In the genomic region with DNA sequence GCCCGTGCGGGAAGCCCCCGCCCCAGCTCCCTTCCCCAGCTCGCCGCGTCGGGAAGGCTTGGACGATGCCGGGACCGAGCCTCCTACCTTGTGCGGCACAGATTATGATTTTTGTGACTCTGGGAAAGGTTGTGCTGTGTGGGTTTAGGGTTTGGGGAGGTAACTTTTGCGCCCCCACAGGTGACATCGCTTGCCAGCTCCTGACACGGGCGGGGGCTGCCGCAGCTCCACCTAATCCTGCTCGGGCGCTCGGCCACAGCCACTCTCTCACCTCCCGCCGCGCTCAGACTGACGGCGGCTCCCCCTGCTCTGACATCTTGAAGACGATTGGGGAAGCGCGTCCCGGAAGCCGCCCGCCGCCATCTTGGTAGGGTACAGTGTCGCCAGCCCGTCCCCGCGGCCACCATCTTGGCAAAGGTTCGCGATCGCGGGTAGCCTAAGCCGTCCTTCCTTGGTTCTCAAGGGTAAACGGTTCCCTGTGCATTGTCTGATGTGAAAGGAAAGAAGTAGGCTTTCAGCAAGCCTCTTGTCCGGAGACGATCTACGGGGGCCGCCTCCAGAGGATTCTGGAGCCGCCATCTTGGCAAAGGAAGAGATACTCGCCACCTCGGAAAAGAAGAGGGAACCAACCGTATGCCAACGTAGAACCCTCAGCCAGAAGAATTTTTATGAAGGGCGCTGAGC, we compare ENCODE assay signal across 8 cellular contexts. TPM values are rescaled to one million over a fixed set of nuclear protein-coding genes. Genes with fewer than 3 reads are reported as not detected.
DNase-seq lines count a peak whose midpoint lies in the region; ATAC-seq and TF ChIP-seq lines count a peak whose summit lies in the region.

No MANE protein-coding gene starts in this region.

- H3K9ac ChIP-seq in BLaER1: peak overlapping the region; percentile 98

- no peaks in the 10 kb centered on the region for H3K9me3 Mint-ChIP-seq in endothelial cell (ENCODE audit: unreplicated experiment)

- peak overlapping the region; percentile 95 for H3K4me3 Mint-ChIP-seq in endothelial cell (ENCODE audit: unreplicated experiment)

- peaks cover 28% of the 10 kb centered on the region for H4K20me1 ChIP-seq in BLaER1

- H3K4me2 ChIP-seq in BLaER1: peak overlapping the region; percentile 99

- H3K36me3 Mint-ChIP-seq in endothelial cell (ENCODE audit: low read depth, unreplicated experiment): no peaks in the 10 kb centered on the region

- no peaks in the 10 kb centered on the region for H3K9me3 ChIP-seq in BLaER1

- H3K27ac Mint-ChIP-seq in endothelial cell (ENCODE audit: unreplicated experiment): peak overlapping the region; percentile 92

- peaks cover 3% of the 10 kb centered on the region for H3K36me3 ChIP-seq in BLaER1

- peak; percentile 77 for DNase-seq in NK-92 treated with Interleukin-12 subunit alpha and Interleukin-12 subunit beta, amount 100 ng/mL, for 24 hours (lab: John Stamatoyannopoulos, UW)
- peak; percentile 71 for DNase-seq in activated CD8-positive, alpha-beta memory T cell treated with anti-CD3 and anti-CD28 coated beads, Interleukin-2, amount 50 U/mL, for 24 hours (ENCODE audit: extremely low read depth)
- DNase-seq in endothelial cell (ENCODE audit: low spot score): peak; percentile 81
- peak; percentile 80 for DNase-seq in middle frontal gyrus (ENCODE audit: extremely low spot score, low spot score)
- peak; percentile 73 to 81 for DNase-seq in stimulated activated CD8-positive, alpha-beta memory T cell treated with anti-CD3 and anti-CD28 coated beads, Interleukin-2, amount 100 ng/mL, for 1 hour (ENCODE audit: low read depth in 2 of 2)

- no peak for TF ChIP-seq CTCF in endothelial cell (IDR thresholded peaks at IDR 0.05; ENCODE audit: unreplicated experiment)

- H3K4me3 ChIP-seq in BLaER1: peak overlapping the region; percentile 86

- peaks cover 14% of the 10 kb centered on the region for H3K4me1 ChIP-seq in BLaER1

- H3K27me3 ChIP-seq in BLaER1: peaks cover 10% of the 10 kb centered on the region; the same call in 1 of the 2 replicates

- ATAC-seq in GM19351 (IDR thresholded peaks at IDR 0.05; ENCODE audit: unreplicated experiment): peak; percentile 36
- ATAC-seq in HG03520 (IDR thresholded peaks at IDR 0.05; ENCODE audit: unreplicated experiment): peak; percentile 29

- H3K27ac ChIP-seq in BLaER1: peak overlapping the region; percentile 98

- peaks cover 4% of the 10 kb centered on the region for H3K4me1 Mint-ChIP-seq in endothelial cell (ENCODE audit: unreplicated experiment)

- peaks cover 7% of the 10 kb centered on the region for H3K27me3 Mint-ChIP-seq in endothelial cell (ENCODE audit: unreplicated experiment)

RNA-seq across cellular contexts. Expression of a gene that starts 1.7 kb away (rescaled TPM):
- 9.9 TPM for total RNA-seq in endothelial cell (ENCODE audit: unreplicated experiment)

Comparison
In these comparisons a context has a peak if more than half of its experiments do, and no peak if none do; other contexts are left out.
1. Peak in every context shown above with its lines: DNase-seq, ATAC-seq, H3K4me3 ChIP-seq and H3K27ac ChIP-seq.